8 cellular contexts compared by ENCODE assay signal in the genomic region with DNA sequence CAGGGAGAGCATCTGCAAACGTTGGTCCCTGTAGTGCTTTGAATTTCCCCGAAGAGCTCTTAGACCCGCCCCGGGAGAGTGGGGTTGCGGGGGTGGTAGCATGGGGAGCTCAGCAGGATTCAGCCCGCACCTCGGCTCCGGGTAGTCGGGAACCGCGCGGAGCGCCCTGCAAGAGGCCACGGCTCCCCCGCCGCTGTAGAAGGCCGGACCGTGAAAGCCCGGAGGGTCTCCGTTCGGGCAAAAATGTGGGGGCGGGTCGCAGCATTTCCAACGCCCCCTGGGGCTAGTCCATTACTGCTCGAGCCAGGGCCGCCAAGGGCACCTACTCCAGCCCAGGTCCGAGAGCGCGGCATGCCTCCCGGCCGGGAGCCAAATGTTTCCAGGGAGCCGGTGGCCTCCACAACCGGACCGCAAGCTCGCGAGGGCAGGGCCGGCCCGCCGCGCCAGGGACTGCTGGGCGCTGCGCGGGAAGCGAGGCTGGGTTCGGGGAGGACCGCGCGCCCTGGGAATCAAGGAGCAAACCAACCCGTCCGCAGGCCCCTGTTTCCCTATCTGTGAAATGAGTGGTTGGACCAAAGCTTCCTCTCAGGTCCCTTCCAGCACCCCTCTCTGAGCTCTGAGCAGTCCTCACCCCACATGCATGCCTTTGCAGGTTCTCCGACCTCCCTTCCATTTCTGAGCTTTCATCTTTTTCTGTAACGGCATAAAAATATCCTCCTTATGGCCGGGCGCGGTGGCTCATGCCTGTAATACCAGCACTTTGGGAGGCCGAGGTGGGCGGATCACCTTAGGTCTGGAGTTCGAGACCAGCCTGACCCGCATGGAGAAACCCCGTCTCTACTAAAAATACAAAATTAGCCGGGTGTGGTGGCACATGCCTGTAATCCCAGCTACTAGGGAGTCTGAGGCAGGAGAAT.
DNase-seq lines count a peak whose midpoint lies in the region; ATAC-seq and TF ChIP-seq lines count a peak whose summit lies in the region.

No MANE protein-coding gene starts in this region.

- peak overlapping the region; percentile 67 to 91 for H3K27ac Mint-ChIP-seq in effector memory CD8-positive, alpha-beta T cell
- H3K27ac Mint-ChIP-seq in stimulated activated naive CD8-positive, alpha-beta T cell treated with anti-CD3 and anti-CD28 coated beads, Interleukin-15, amount 100 ng/mL, for 72 hours, result peak overlapping the region; percentile 78 to 95

- H3K36me3 Mint-ChIP-seq in effector memory CD8-positive, alpha-beta T cell (ENCODE audit: insufficient read depth), result peaks cover 7% of the 10 kb centered on the region

- TF ChIP-seq CTCF in HL-60 (IDR thresholded peaks at IDR 0.05; ENCODE audit: insufficient read depth, low read length), result no peak

- H3K4me3 ChIP-seq in HL-60 (replicated peaks; ENCODE audit: insufficient read depth, low read length), result peak overlapping the region; percentile 97

- H3K27me3 ChIP-seq in HL-60 (ENCODE audit: insufficient read depth, poor library complexity, severe bottlenecking), result no peaks in the 10 kb centered on the region

- no peaks in the 10 kb centered on the region for H3K9me3 Mint-ChIP-seq in effector memory CD8-positive, alpha-beta T cell
- H3K9me3 Mint-ChIP-seq in stimulated activated naive CD8-positive, alpha-beta T cell treated with anti-CD3 and anti-CD28 coated beads, Interleukin-15, amount 100 ng/mL, for 72 hours, result no peaks in the 10 kb centered on the region

- peaks cover 36 to 41% of the 10 kb centered on the region in 2 donors for H3K4me1 Mint-ChIP-seq in effector memory CD8-positive, alpha-beta T cell (ENCODE audit: low read depth in 2 of 2)
- H3K4me1 Mint-ChIP-seq in stimulated activated naive CD8-positive, alpha-beta T cell treated with anti-CD3 and anti-CD28 coated beads, Interleukin-15, amount 100 ng/mL, for 72 hours, result peaks cover 50% of the 10 kb centered on the region

- no peaks in the 10 kb centered on the region for H3K27me3 Mint-ChIP-seq in effector memory CD8-positive, alpha-beta T cell
- no peaks in the 10 kb centered on the region for H3K27me3 Mint-ChIP-seq in stimulated activated naive CD8-positive, alpha-beta T cell treated with anti-CD3 and anti-CD28 coated beads, Interleukin-15, amount 100 ng/mL, for 72 hours

- ATAC-seq in GM21423 (IDR thresholded peaks at IDR 0.05; ENCODE audit: unreplicated experiment), result peak; percentile 21
- ATAC-seq in effector memory CD8-positive, alpha-beta T cell (replicated peaks), result peak; percentile 40
- ATAC-seq in stimulated activated naive CD8-positive, alpha-beta T cell treated with anti-CD3 and anti-CD28 coated beads, Interleukin-15, amount 100 ng/mL, for 72 hours, result peak; percentile 42

- H3K4me3 Mint-ChIP-seq in effector memory CD8-positive, alpha-beta T cell, result peak overlapping the region; percentile 91 to 93
- H3K4me3 Mint-ChIP-seq in stimulated activated naive CD8-positive, alpha-beta T cell treated with anti-CD3 and anti-CD28 coated beads, Interleukin-15, amount 100 ng/mL, for 72 hours, result peak overlapping the region; percentile 82 to 88

- DNase-seq in COLO668 (lab: John Stamatoyannopoulos, UW; ENCODE audit: unreplicated experiment), result peak; percentile 74
- peak in 1 of 2 experiments; percentile 23 for DNase-seq in HL-60 (ENCODE audit: low read depth in 1 of 2, low spot score in 1 of 2)
- DNase-seq in UCSD-AML1 (lab: John Stamatoyannopoulos, UW; ENCODE audit: unreplicated experiment), result peak; percentile 69
- no peak for DNase-seq in effector memory CD8-positive, alpha-beta T cell
- DNase-seq in medulla oblongata (ENCODE audit: extremely low spot score), result peak; percentile 48
- peak; percentile 30 to 43 for DNase-seq in stimulated activated naive CD8-positive, alpha-beta T cell treated with anti-CD3 and anti-CD28 coated beads, Interleukin-15, amount 100 ng/mL, for 72 hours
- DNase-seq in SW 1271 (lab: John Stamatoyannopoulos, UW), result no peak

- peak overlapping the region; percentile 73 for H3K27ac ChIP-seq in HL-60 (replicated peaks)

Comparison
In these comparisons a context has a peak if more than half of its experiments do, and no peak if none do; other contexts are left out.
1. DNase-seq: peak in COLO668 (single experiment), UCSD-AML1 (single experiment), medulla oblongata (single experiment) and stimulated activated naive CD8-positive, alpha-beta T cell treated with anti-CD3 and anti-CD28 coated beads, Interleukin-15, amount 100 ng/mL, for 72 hours (2 of 2); none in effector memory CD8-positive, alpha-beta T cell (0 of 3) and SW 1271 (0 of 2).
2. Peak in every context shown above with its lines, with median percentiles within 50 percentile points of each other: ATAC-seq.